Comparison of ENCODE assay signal across 33 cellular contexts in the genomic region with DNA sequence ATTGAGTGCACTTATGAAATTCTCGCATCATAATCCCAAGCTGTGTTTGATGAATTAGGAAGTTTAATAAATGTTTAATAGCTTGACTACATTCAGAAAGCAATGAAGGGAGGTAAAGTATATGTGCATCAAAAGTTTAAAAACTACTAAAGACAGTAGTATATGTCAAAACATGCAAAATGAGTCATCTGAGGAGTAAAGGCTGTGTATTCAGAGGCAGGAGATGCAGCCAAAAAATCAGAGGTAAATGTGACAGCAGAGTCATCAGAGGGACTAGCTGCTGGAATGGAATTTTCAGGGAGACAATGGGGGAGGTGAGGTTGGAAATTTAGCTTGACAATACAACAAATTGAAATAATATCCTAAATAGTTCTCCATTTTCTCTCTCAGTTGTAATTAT.
"Had no signal": no experiment of that assay in that cellular context is flagged by ENCODE, and none has a peak within 500 bp of the region (broad histone marks: within the 10 kb centered on the region; RNA-seq: fewer than 3 reads in every experiment).

No MANE protein-coding gene starts in this region.

- ATAC-seq: activated CD4-positive, CD25-positive, alpha-beta regulatory T cell treated with anti-CD3 and anti-CD28 coated beads, Interleukin-2, amount 50 U/mL, for 24 hours; left lung; lower lobe of right lung; natural killer cell; psoas muscle; stimulated activated effector memory CD8-positive, alpha-beta T cell treated with anti-CD3 and anti-CD28 coated beads, Interleukin-12 subunit alpha, Interleukin-12 subunit beta, amount 100 ng/mL, for 72 hours; stimulated activated naive CD8-positive, alpha-beta T cell treated with anti-CD3 and anti-CD28 coated beads, Interleukin-15, amount 100 ng/mL, for 72 hours had no signal

- H3K4me3 ChIP-seq: ascending aorta, left lung, lower lobe of right lung, neural progenitor cell, psoas muscle, sigmoid colon, uterus had no signal

- H3K36me3 ChIP-seq: ascending aorta, left lung, lower lobe of right lung, neural progenitor cell, sigmoid colon, uterus, WERI-Rb-1 had no signal

- H3K4me2 ChIP-seq: neural progenitor cell had no signal

- H3K27ac ChIP-seq: ascending aorta, epithelial cell of prostate, left lung, lower lobe of right lung, neural progenitor cell, parathyroid adenoma, psoas muscle, sigmoid colon, uterus, WERI-Rb-1 had no signal

- H3K27me3 ChIP-seq: ascending aorta, left lung, neural progenitor cell, sigmoid colon, uterus had no signal

- H3K4me1 ChIP-seq: ascending aorta, left lung, lower lobe of right lung, neural progenitor cell, parathyroid adenoma, psoas muscle, sigmoid colon, uterus had no signal

- H3K9me3 ChIP-seq: ascending aorta, left lung, lower lobe of right lung, psoas muscle, sigmoid colon, uterus had no signal

- DNase-seq: activated CD4-positive, alpha-beta T cell treated with anti-CD3 and anti-CD28 coated beads for 48 hours; activated CD4-positive, alpha-beta T cell treated with anti-CD3 and anti-CD28 coated beads, Interleukin-2, amount 50 U/mL, for 48 hours; activated CD8-positive, alpha-beta memory T cell treated with anti-CD3 and anti-CD28 coated beads for 24 hours; activated effector memory CD4-positive, alpha-beta T cell treated with anti-CD3 and anti-CD28 coated beads, Interleukin-2, amount 50 U/mL, for 16 hours; activated naive CD4-positive, alpha-beta T cell treated with anti-CD3 and anti-CD28 coated beads for 36 hours; activated naive CD8-positive, alpha-beta T cell treated with anti-CD3 and anti-CD28 coated beads for 36 hours; caudate nucleus; head of caudate nucleus; kidney glomerular epithelial cell; left lung; lower lobe of right lung; mesendoderm; natural killer cell; occipital lobe; psoas muscle; sigmoid colon; small intestine; stimulated activated CD4-positive, alpha-beta T cell treated with anti-CD3 and anti-CD28 coated beads, Interleukin-4, amount 100 ng/mL, for 24 hours; stimulated activated naive CD8-positive, alpha-beta T cell treated with anti-CD3 and anti-CD28 coated beads, Interleukin-15, amount 100 ng/mL, for 72 hours; substantia nigra; T-helper 9 cell; uterus; WERI-Rb-1 had no signal

- H3K27ac Mint-ChIP-seq: activated naive CD4-positive, alpha-beta T cell treated with anti-CD3 and anti-CD28 coated beads for 36 hours; activated naive CD8-positive, alpha-beta T cell treated with anti-CD3 and anti-CD28 coated beads for 36 hours; activated T-helper 1 cell treated with anti-CD3 and anti-CD28 coated beads, Interleukin-12 subunit alpha, Interleukin-12 subunit beta, Interleukin-2, Interleukin-4 antibody, amounts not matched to agents 30 ng/mL and 10 ng/mL and 1 ng/mL, durations not matched to agents 14 hours and 24 hours and 36 hours; brain; natural killer cell; neural progenitor cell; stimulated activated effector memory CD8-positive, alpha-beta T cell treated with anti-CD3 and anti-CD28 coated beads, Interleukin-12 subunit alpha, Interleukin-12 subunit beta, amount 100 ng/mL, for 72 hours; stimulated activated naive CD8-positive, alpha-beta T cell treated with anti-CD3 and anti-CD28 coated beads, Interleukin-15, amount 100 ng/mL, for 72 hours; T-helper 1 cell treated with Interleukin-12 subunit alpha and Interleukin-12 subunit beta and Interleukin-4 antibody, amounts not matched to agents 30 μg/mL and 1 μg/mL, for 36 hours; type B pancreatic cell had no signal

- H3K79me2 ChIP-seq: parathyroid adenoma had no signal

- H3K27me3 Mint-ChIP-seq: activated naive CD8-positive, alpha-beta T cell treated with anti-CD3 and anti-CD28 coated beads for 36 hours; brain; stimulated activated naive CD8-positive, alpha-beta T cell treated with anti-CD3 and anti-CD28 coated beads, Interleukin-15, amount 100 ng/mL, for 72 hours; type B pancreatic cell had no signal

- H2AFZ ChIP-seq: neural progenitor cell, parathyroid adenoma had no signal

- H3K9me3 Mint-ChIP-seq: activated naive CD4-positive, alpha-beta T cell treated with anti-CD3 and anti-CD28 coated beads for 36 hours; activated naive CD8-positive, alpha-beta T cell treated with anti-CD3 and anti-CD28 coated beads for 36 hours; activated T-helper 1 cell treated with anti-CD3 and anti-CD28 coated beads, Interleukin-12 subunit alpha, Interleukin-12 subunit beta, Interleukin-2, Interleukin-4 antibody, amounts not matched to agents 30 ng/mL and 10 ng/mL and 1 ng/mL, durations not matched to agents 14 hours and 24 hours and 36 hours; natural killer cell; neural progenitor cell; stimulated activated effector memory CD8-positive, alpha-beta T cell treated with anti-CD3 and anti-CD28 coated beads, Interleukin-12 subunit alpha, Interleukin-12 subunit beta, amount 100 ng/mL, for 72 hours; stimulated activated naive CD8-positive, alpha-beta T cell treated with anti-CD3 and anti-CD28 coated beads, Interleukin-15, amount 100 ng/mL, for 72 hours; T-helper 1 cell treated with Interleukin-12 subunit alpha and Interleukin-12 subunit beta and Interleukin-4 antibody, amounts not matched to agents 30 μg/mL and 1 μg/mL, for 36 hours; type B pancreatic cell had no signal

- H3K4me1 Mint-ChIP-seq: activated naive CD8-positive, alpha-beta T cell treated with anti-CD3 and anti-CD28 coated beads for 36 hours; natural killer cell; neural progenitor cell; stimulated activated effector memory CD8-positive, alpha-beta T cell treated with anti-CD3 and anti-CD28 coated beads, Interleukin-12 subunit alpha, Interleukin-12 subunit beta, amount 100 ng/mL, for 72 hours; stimulated activated naive CD8-positive, alpha-beta T cell treated with anti-CD3 and anti-CD28 coated beads, Interleukin-15, amount 100 ng/mL, for 72 hours had no signal

- H3K4me3 Mint-ChIP-seq: activated naive CD4-positive, alpha-beta T cell treated with anti-CD3 and anti-CD28 coated beads for 36 hours; activated naive CD8-positive, alpha-beta T cell treated with anti-CD3 and anti-CD28 coated beads for 36 hours; activated T-helper 1 cell treated with anti-CD3 and anti-CD28 coated beads, Interleukin-12 subunit alpha, Interleukin-12 subunit beta, Interleukin-2, Interleukin-4 antibody, amounts not matched to agents 30 ng/mL and 10 ng/mL and 1 ng/mL, durations not matched to agents 14 hours and 24 hours and 36 hours; brain; natural killer cell; neural progenitor cell; stimulated activated effector memory CD8-positive, alpha-beta T cell treated with anti-CD3 and anti-CD28 coated beads, Interleukin-12 subunit alpha, Interleukin-12 subunit beta, amount 100 ng/mL, for 72 hours; stimulated activated naive CD8-positive, alpha-beta T cell treated with anti-CD3 and anti-CD28 coated beads, Interleukin-15, amount 100 ng/mL, for 72 hours; T-helper 1 cell treated with Interleukin-12 subunit alpha and Interleukin-12 subunit beta and Interleukin-4 antibody, amounts not matched to agents 30 μg/mL and 1 μg/mL, for 36 hours; type B pancreatic cell had no signal

- H3K36me3 Mint-ChIP-seq: activated naive CD8-positive, alpha-beta T cell treated with anti-CD3 and anti-CD28 coated beads for 36 hours; brain; natural killer cell; neural progenitor cell; stimulated activated effector memory CD8-positive, alpha-beta T cell treated with anti-CD3 and anti-CD28 coated beads, Interleukin-12 subunit alpha, Interleukin-12 subunit beta, amount 100 ng/mL, for 72 hours; type B pancreatic cell had no signal
